ENCODE assay signal across 8 cellular contexts in the genomic region with DNA sequence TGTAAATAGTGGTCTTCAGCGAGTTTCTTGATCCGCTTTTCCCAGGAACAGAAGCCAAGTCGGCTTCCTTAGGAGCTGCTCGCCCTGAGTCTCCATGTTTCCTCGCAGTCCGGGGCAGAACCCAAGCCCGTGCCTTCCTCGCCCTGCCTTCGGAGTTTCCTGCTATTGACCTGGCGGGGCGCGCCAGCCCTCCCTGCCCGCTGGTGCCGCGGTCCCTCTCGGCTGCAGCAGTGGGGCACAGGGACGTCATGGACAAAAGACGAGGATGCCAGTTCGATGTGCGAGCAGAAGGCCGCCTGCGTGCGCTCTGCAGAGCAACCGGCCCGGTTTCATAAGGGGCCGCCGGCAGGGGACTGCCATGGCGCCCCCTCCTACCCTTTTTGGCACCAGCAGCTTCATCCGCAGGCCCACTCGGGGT. TPM values are rescaled to one million over a fixed set of nuclear protein-coding genes. Genes with fewer than 3 reads are reported as not detected.
DNase-seq lines count a peak whose midpoint lies in the region; ATAC-seq and TF ChIP-seq lines count a peak whose summit lies in the region.

No MANE protein-coding gene starts in this region.

- ATAC-seq in HG03045 (IDR thresholded peaks at IDR 0.05; ENCODE audit: unreplicated experiment) (peak; percentile 25), naive B cell (ENCODE audit: low read depth in 2 of 2) (peak; percentile 40 to 46), HG03469 (IDR thresholded peaks at IDR 0.05; ENCODE audit: unreplicated experiment) (no peak), GM19467 (IDR thresholded peaks at IDR 0.05; ENCODE audit: unreplicated experiment) (no peak)

- H3K27ac ChIP-seq in uterus = peak overlapping the region; percentile 78 to 89

- H3K4me1 Mint-ChIP-seq in endothelial cell (ENCODE audit: unreplicated experiment) (peaks cover 38% of the 10 kb centered on the region), naive B cell (peaks cover 13 to 24% (median 21%) of the 10 kb centered on the region in 3 donors)

- H3K27me3 ChIP-seq in GM06990 (replicated peaks; ENCODE audit: control insufficient read depth, insufficient read depth, low read length) (no peaks in the 10 kb centered on the region), uterus (no peaks in the 10 kb centered on the region)

- H3K9me3 ChIP-seq in uterus = no peaks in the 10 kb centered on the region

- H3K27ac Mint-ChIP-seq in endothelial cell (ENCODE audit: unreplicated experiment) = no peak overlapping the region
- H3K27ac Mint-ChIP-seq in naive B cell = peak overlapping the region in 2 of 6 donors; percentile 20 to 22

- intact Hi-C loops in uterus (cut with DNase I; ENCODE audit: low total_unique reads) = loop anchor here (10.0 kb wide), 1 partner anchor 857 kb away; no protein-coding TSS in a partner anchor

- H3K4me1 ChIP-seq in uterus = no peaks in the 10 kb centered on the region

- no peak overlapping the region; the same call in 1 of the 2 replicates for H3K4me3 ChIP-seq in GM06990 (replicated peaks; ENCODE audit: low read depth, low read length)
- peak overlapping the region; percentile 39 to 61 for H3K4me3 ChIP-seq in uterus

- peak overlapping the region; percentile 66 for H3K4me3 Mint-ChIP-seq in endothelial cell (ENCODE audit: unreplicated experiment)
- H3K4me3 Mint-ChIP-seq in naive B cell = peak overlapping the region; percentile 75 to 91 (median 85)

- TF ChIP-seq POLR2A in uterus (IDR thresholded peaks at IDR 0.05) = no peak

- no peaks in the 10 kb centered on the region for H3K36me3 Mint-ChIP-seq in endothelial cell (ENCODE audit: low read depth, unreplicated experiment)
- H3K36me3 Mint-ChIP-seq in naive B cell = no peaks in the 10 kb centered on the region

- H3K9me3 Mint-ChIP-seq in endothelial cell (ENCODE audit: unreplicated experiment) (no peaks in the 10 kb centered on the region), naive B cell (no peaks in the 10 kb centered on the region)

- H3K36me3 ChIP-seq in GM06990 (ENCODE audit: control insufficient read depth, insufficient read depth, low read length) (no peaks in the 10 kb centered on the region), uterus (no peaks in the 10 kb centered on the region)

- H3K27me3 Mint-ChIP-seq in endothelial cell (ENCODE audit: unreplicated experiment) (no peaks in the 10 kb centered on the region), naive B cell (peaks cover 0 to 23% (median 8%) of the 10 kb centered on the region in 3 donors)

- TF ChIP-seq CTCF in GM06990 (IDR thresholded peaks at IDR 0.05; ENCODE audit: insufficient read depth, low read length, poor library complexity, severe bottlenecking) = no peak
- no peak for TF ChIP-seq CTCF in endothelial cell (IDR thresholded peaks at IDR 0.05; ENCODE audit: unreplicated experiment)
- peak in 1 of 4 experiments; percentile 3 for TF ChIP-seq CTCF in uterus (IDR thresholded peaks at IDR 0.05)

- DNase-seq in GM06990 (ENCODE audit: extremely low read depth, insufficient read length) (peak; percentile 39), endothelial cell (ENCODE audit: low spot score) (peak; percentile 55), naive B cell (peak; percentile 13), uterus (peak; percentile 17 to 35)
- DNase-seq in activated CD4-positive, alpha-beta T cell treated with anti-CD3 and anti-CD28 coated beads for 48 hours = peak; percentile 27

RNA-seq across cellular contexts. Expression of a gene that starts 51.4 kb away (rescaled TPM):
- 7.6 TPM for total RNA-seq in endothelial cell (ENCODE audit: unreplicated experiment)
- 10 to 100 TPM in 4 of 6 donors, 1 to 10 TPM in 2; 4.3 to 21.6 (median 10.9) TPM for polyA plus RNA-seq in naive B cell (ENCODE audit: low read depth in 6 of 6)
- total RNA-seq in uterus = 10 to 100 TPM in 1 of 4 donors, 1 to 10 TPM in 2, under 1 TPM in 1; 0.29 to 34.3 (median 7.2) TPM

Comparison
In these comparisons a context has a peak if more than half of its experiments do, and no peak if none do; other contexts are left out.
1. ATAC-seq: peak in HG03045 (single experiment) and naive B cell (2 of 2); none in HG03469 (single experiment) and GM19467 (single experiment).
2. Peak in every context shown above with its lines, with median percentiles within 50 percentile points of each other: DNase-seq.